Comparison of ENCODE assay signal across 17 cellular contexts in the genomic region with DNA sequence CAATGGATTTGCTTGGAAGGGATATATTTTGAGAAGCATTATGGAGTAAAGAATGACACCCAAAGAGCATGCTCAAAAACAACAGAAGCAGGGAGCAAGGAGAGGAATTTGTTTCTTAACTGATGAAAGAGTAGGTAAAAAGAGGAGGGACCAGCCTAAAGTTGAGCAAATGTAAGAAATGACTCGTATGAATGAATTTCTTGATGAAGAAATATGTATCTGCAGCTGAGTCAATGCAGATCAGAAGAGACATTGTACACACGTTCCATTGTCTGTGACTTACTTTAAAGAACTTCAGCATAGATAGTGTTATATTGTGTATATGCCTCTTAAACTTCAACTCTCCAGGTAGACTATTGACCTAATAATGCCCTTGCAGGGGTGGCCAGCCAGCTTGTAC.
"Had no signal": no experiment of that assay in that cellular context is flagged by ENCODE, and none has a peak within 500 bp of the region (broad histone marks: within the 10 kb centered on the region; RNA-seq: fewer than 3 reads in every experiment).

No MANE protein-coding gene starts in this region.

- DNase-seq: activated CD4-positive, alpha-beta memory T cell treated with anti-CD3 and anti-CD28 coated beads for 36 hours; activated CD4-positive, alpha-beta T cell treated with anti-CD3 and anti-CD28 coated beads for 36 hours; activated CD8-positive, alpha-beta memory T cell treated with anti-CD3 and anti-CD28 coated beads, Interleukin-2, amount 10 ng/mL, durations not matched to agents 7 days and 5 days; activated naive CD4-positive, alpha-beta T cell treated with anti-CD3 and anti-CD28 coated beads for 36 hours; activated T-cell treated with anti-CD3 and anti-CD28 coated beads, Interleukin-2, amount 50 U/mL, for 1 hour; central memory CD4-positive, alpha-beta T cell; effector CD4-positive, alpha-beta T cell; nephron progenitor cell; occipital lobe; stimulated activated CD4-positive, alpha-beta T cell treated with anti-CD3 and anti-CD28 coated beads, Interleukin-15, amount 100 ng/mL, for 24 hours; stimulated activated CD4-positive, alpha-beta T cell treated with anti-CD3 and anti-CD28 coated beads, Interleukin-4, amount 100 ng/mL, for 24 hours; stimulated activated naive CD4-positive, alpha-beta T cell; uterus had no signal

- H3K4me3 ChIP-seq: coronary artery, right atrium auricular region, skin epidermis, tibial nerve, uterus had no signal

- H3K27me3 ChIP-seq: right atrium auricular region, tibial nerve, uterus had no signal

- ATAC-seq: activated CD4-positive, alpha-beta T cell treated with anti-CD3 and anti-CD28 coated beads for 36 hours; activated CD8-positive, alpha-beta memory T cell treated with anti-CD3 and anti-CD28 coated beads, Interleukin-2, amount 10 ng/mL, durations not matched to agents 7 days and 5 days had no signal

- H3K27ac ChIP-seq: coronary artery, right atrium auricular region, skin epidermis, tibial nerve, uterus had no signal

- H3K4me1 ChIP-seq: right atrium auricular region, tibial nerve, uterus had no signal

- H3K9me3 ChIP-seq: right atrium auricular region, tibial nerve, uterus had no signal

- H3K36me3 ChIP-seq: right atrium auricular region, tibial nerve, uterus had no signal
